In genomic region chr17:77140878-77141767, GRCh38 we compare ENCODE assay signal across 8 cellular contexts. TPM values are rescaled to one million over a fixed set of nuclear protein-coding genes. Genes with fewer than 3 reads are reported as not detected.
DNase-seq lines count a peak whose midpoint lies in the region; ATAC-seq and TF ChIP-seq lines count a peak whose summit lies in the region.

Gene SEC14L1 (plus strand): TSS chr17:77140969. CDS start chr17:77143597, 2,628 bp downstream.

- DNase-seq in AG10803 (ENCODE audit: low read depth) (peak; percentile 51), SW 1271 (lab: John Stamatoyannopoulos, UW) (peak; percentile 27 to 43), breast epithelium (ENCODE audit: low spot score in 2 of 2) (peak in 1 of 2 donors; percentile 51), islet precursor cell (peak; percentile 92), spleen (peak; percentile 90), DMS114 treated with DMSO at 0.1 percent for 48 hours (lab: John Stamatoyannopoulos, UW; ENCODE audit: unreplicated experiment) (no peak)

- 0 to 1% (median 1%) methylated on average over 36 to 94 of the region's 99 CpGs for WGBS in spleen, 5 donors

- H3K9me3 ChIP-seq in breast epithelium (no peaks in the 10 kb centered on the region), spleen (peaks cover 0 to 19% (median 6%) of the 10 kb centered on the region in 8 donors)

- H3K4me3 ChIP-seq in AG10803 (ENCODE audit: low read length) (peak within 1 kb of the TSS; percentile 81), breast epithelium (peak within 1 kb of the TSS; percentile 83 to 91 (median 91)), spleen (peak within 1 kb of the TSS; percentile 69 to 89 (median 74))

- intact Hi-C loops in breast epithelium (cut with DNase I; ENCODE audit: low total_unique reads) (no loop called here), spleen (cut with DNase I; ENCODE audit: low total_unique reads) (no loop called here)

- TF ChIP-seq CTCF in AG10803 (conservative IDR thresholded peaks at IDR 0.05; ENCODE audit: low read length) (no peak), breast epithelium (IDR thresholded peaks at IDR 0.05) (no peak), spleen (IDR thresholded peaks at IDR 0.05 in 8 of 11, conservative IDR thresholded peaks at IDR 0.05 in 3 of 11) (no peak)

- H3K27ac ChIP-seq in breast epithelium (peak within 1 kb of the TSS; percentile 97), spleen (peak within 1 kb of the TSS; percentile 79 to 100 (median 96))

- ATAC-seq in GM19035 (IDR thresholded peaks at IDR 0.05; ENCODE audit: unreplicated experiment), result peak; percentile 47
- ATAC-seq in HG03521 (IDR thresholded peaks at IDR 0.05; ENCODE audit: unreplicated experiment), result peak; percentile 32

- H3K36me3 ChIP-seq in breast epithelium (no peaks in the 10 kb centered on the region), spleen (peaks cover 0 to 34% (median 12%) of the 10 kb centered on the region in 6 donors)

- TF ChIP-seq POLR2A in breast epithelium (IDR thresholded peaks at IDR 0.05), result no peak
- peak in 1 of 3 donors; percentile 12 for TF ChIP-seq POLR2A in spleen (IDR thresholded peaks at IDR 0.05)

- peaks cover 0 to 3% of the 10 kb centered on the region in 2 donors for H3K4me1 ChIP-seq in breast epithelium
- peaks cover 20 to 76% (median 60%) of the 10 kb centered on the region in 6 donors for H3K4me1 ChIP-seq in spleen

- H3K27me3 ChIP-seq in breast epithelium (no peaks in the 10 kb centered on the region), spleen (replicated peaks in 1 of 7) (no peaks in the 10 kb centered on the region)

RNA-seq across cellular contexts. Expression of gene SEC14L1, which starts in this region (rescaled TPM):
- total RNA-seq in breast epithelium, result 100 to 1,000 TPM in 1 of 3 donors, 10 to 100 TPM in 2; 52.2 to 106 (median 59.6) TPM
- total RNA-seq in spleen, result 100 to 1,000 TPM; 152 to 202 (median 182) TPM
- 10 to 100 TPM; 14.5 to 37.6 (median 18.0) TPM for polyA plus RNA-seq in spleen
